8 cellular contexts compared by ENCODE assay signal in the genomic region with DNA sequence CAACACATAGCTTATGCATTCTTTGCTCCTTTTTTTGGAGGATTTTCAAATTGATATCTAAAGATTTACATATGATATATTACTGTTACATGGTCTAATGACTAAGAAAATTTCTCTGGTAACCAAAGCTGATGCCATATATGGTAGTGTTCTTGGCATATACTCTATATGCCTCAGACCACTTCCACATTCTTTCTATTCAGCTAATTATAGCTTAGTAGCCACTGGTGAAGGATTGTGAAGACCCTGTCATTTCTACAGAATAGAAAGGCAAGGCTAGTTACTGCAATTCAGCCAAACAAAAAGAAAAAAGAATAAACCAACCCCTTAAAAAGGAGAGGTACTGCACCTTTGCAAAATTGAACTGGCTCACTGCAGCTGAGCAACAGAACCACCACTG. TPM values are rescaled to one million over a fixed set of nuclear protein-coding genes. Genes with fewer than 3 reads are reported as not detected.
A peak's percentile ranks its signal among the peaks of the same experiment; 100 is the strongest.
DNase-seq lines count a peak whose midpoint lies in the region; ATAC-seq, FAIRE-seq and TF ChIP-seq lines count a peak whose summit lies in the region.

No MANE protein-coding gene starts in this region.

- TF ChIP-seq POLR2A in GM12891 (IDR thresholded peaks at IDR 0.05; ENCODE audit: low read depth, low read length) = 0 out of 2 replicates have a peak, but pooled peaks have one; percentile 62

- peaks cover 2% of the 10 kb centered on the region for H3K4me1 ChIP-seq in NT2/D1 (ENCODE audit: insufficient read depth, insufficient read length)

- peaks cover 9% of the 10 kb centered on the region for H3K36me3 Mint-ChIP-seq in progenitor cell of endocrine pancreas (ENCODE audit: insufficient read depth)

- peak overlapping the region; percentile 22 for H3K4me3 ChIP-seq in NT2/D1 (ENCODE audit: insufficient read length, low read depth)
- H3K4me3 ChIP-seq in dorsolateral prefrontal cortex = peak overlapping the region; percentile 7 to 99 (median 91)

- no peaks in the 10 kb centered on the region for H3K27me3 Mint-ChIP-seq in progenitor cell of endocrine pancreas

- peak overlapping the region in 9 of 59 donors; percentile 1 to 28 (median 6) for H3K27ac ChIP-seq in dorsolateral prefrontal cortex

- DNase-seq in GM12891 (ENCODE audit: insufficient read length, low spot score) = no peak
- no peak for DNase-seq in NT2/D1 (ENCODE audit: low read depth, low spot score)
- no peak for DNase-seq in dorsolateral prefrontal cortex
- no peak for DNase-seq in progenitor cell of endocrine pancreas (ENCODE audit: low spot score, unreplicated experiment)
- no peak for DNase-seq in posterior vena cava (ENCODE audit: low spot score)
- DNase-seq in stimulated activated CD4-positive, alpha-beta T cell treated with anti-CD3 and anti-CD28 coated beads, Interleukin-4, amount 100 ng/mL, for 1 hour = no peak

- H3K4me3 Mint-ChIP-seq in progenitor cell of endocrine pancreas (ENCODE audit: low read depth) = peak overlapping the region; percentile 52

- no peak overlapping the region for H3K9ac ChIP-seq in NT2/D1 (ENCODE audit: insufficient read length, low read depth)

- no peaks in the 10 kb centered on the region for H3K9me3 Mint-ChIP-seq in progenitor cell of endocrine pancreas (ENCODE audit: low read depth)

- intact Hi-C loops in dorsolateral prefrontal cortex (cut with DNase I) (loop anchor here (10.0 kb wide), 3 partner anchors 103 to 297 kb away; a partner anchor contains a TSS), posterior vena cava (cut with DNase I) (no loop called here)

- H3K36me3 ChIP-seq in NT2/D1 (ENCODE audit: insufficient read depth, insufficient read length, low read length) = peaks cover 48% of the 10 kb centered on the region

- no peaks in the 10 kb centered on the region for H3K9me3 ChIP-seq in NT2/D1 (ENCODE audit: insufficient read depth, low read length)

- no peak overlapping the region for H3K27ac Mint-ChIP-seq in progenitor cell of endocrine pancreas

- H3K4me1 Mint-ChIP-seq in progenitor cell of endocrine pancreas (ENCODE audit: low read depth) = peaks cover 44% of the 10 kb centered on the region

- no peaks in the 10 kb centered on the region for H3K27me3 ChIP-seq in NT2/D1 (ENCODE audit: insufficient read depth, insufficient read length)
- H3K27me3 ChIP-seq in dorsolateral prefrontal cortex = no peaks in the 10 kb centered on the region

- ATAC-seq in HG03025 (IDR thresholded peaks at IDR 0.05; ENCODE audit: low FRiP score, unreplicated experiment) = no peak
- no peak for ATAC-seq in HG03159 (IDR thresholded peaks at IDR 0.05; ENCODE audit: unreplicated experiment)

- peak; percentile 83 for FAIRE-seq in GM12891 (lab: Jason Lieb, UNC)

- TF ChIP-seq CTCF in dorsolateral prefrontal cortex (IDR thresholded peaks at IDR 0.05 in 54 of 56, conservative IDR thresholded peaks at IDR 0.05 in 2 of 56; ENCODE audit: low read depth in 1 of 56, partially characterized antibody in 56 of 56) (no peak), progenitor cell of endocrine pancreas (IDR thresholded peaks at IDR 0.05; ENCODE audit: unreplicated experiment) (no peak)

TF ChIP-seq in GM12891, 5 proteins besides CTCF, POLR2A, EP300 and RAD21:
- TF ChIP-seq POU2F2 (IDR thresholded peaks at IDR 0.05; ENCODE audit: low read depth, low read length) = no peak
- TF ChIP-seq SPI1 (IDR thresholded peaks at IDR 0.05; ENCODE audit: low read depth, low read length) = peak; percentile 80
TF ChIP-seq in GM12891: peak in this region for 1.

RNA-seq across cellular contexts. Expression of a gene that starts 3.7 kb away (rescaled TPM):
- 6.8 TPM for polyA plus RNA-seq in GM12891 (2012; ENCODE audit: low read depth, missing spikeins)
- total RNA-seq in dorsolateral prefrontal cortex = 10 to 100 TPM; 28.0 to 55.6 (median 40.5) TPM
- total RNA-seq in progenitor cell of endocrine pancreas = 25.0 and 25.3 TPM in 2 replicates
- total RNA-seq in posterior vena cava = 10 to 100 TPM; 27.7 to 42.5 TPM

RNA-seq across cellular contexts. Expression of a gene that starts 33.7 kb away (rescaled TPM):
- polyA plus RNA-seq in GM12891 (2012; ENCODE audit: low read depth, missing spikeins) = 136 TPM
- total RNA-seq in dorsolateral prefrontal cortex (100 to 1,000 TPM; 150 to 227 (median 186) TPM), progenitor cell of endocrine pancreas (220 and 244 TPM in 2 replicates), posterior vena cava (100 to 1,000 TPM; 122 to 127 TPM)

Comparison
In these comparisons a context has a peak if more than half of its experiments do, and no peak if none do; other contexts are left out.
1. intact Hi-C loops: an anchor here in dorsolateral prefrontal cortex (10.0 kb wide); none called in posterior vena cava.